Comparison of ENCODE assay signal across 8 cellular contexts in genomic region chr9:36036780-36037579, GRCh38. TPM values are rescaled to one million over a fixed set of nuclear protein-coding genes. Genes with fewer than 3 reads are reported as not detected.
DNase-seq lines count a peak whose midpoint lies in the region; ATAC-seq and TF ChIP-seq lines count a peak whose summit lies in the region.

A gene with protein sequence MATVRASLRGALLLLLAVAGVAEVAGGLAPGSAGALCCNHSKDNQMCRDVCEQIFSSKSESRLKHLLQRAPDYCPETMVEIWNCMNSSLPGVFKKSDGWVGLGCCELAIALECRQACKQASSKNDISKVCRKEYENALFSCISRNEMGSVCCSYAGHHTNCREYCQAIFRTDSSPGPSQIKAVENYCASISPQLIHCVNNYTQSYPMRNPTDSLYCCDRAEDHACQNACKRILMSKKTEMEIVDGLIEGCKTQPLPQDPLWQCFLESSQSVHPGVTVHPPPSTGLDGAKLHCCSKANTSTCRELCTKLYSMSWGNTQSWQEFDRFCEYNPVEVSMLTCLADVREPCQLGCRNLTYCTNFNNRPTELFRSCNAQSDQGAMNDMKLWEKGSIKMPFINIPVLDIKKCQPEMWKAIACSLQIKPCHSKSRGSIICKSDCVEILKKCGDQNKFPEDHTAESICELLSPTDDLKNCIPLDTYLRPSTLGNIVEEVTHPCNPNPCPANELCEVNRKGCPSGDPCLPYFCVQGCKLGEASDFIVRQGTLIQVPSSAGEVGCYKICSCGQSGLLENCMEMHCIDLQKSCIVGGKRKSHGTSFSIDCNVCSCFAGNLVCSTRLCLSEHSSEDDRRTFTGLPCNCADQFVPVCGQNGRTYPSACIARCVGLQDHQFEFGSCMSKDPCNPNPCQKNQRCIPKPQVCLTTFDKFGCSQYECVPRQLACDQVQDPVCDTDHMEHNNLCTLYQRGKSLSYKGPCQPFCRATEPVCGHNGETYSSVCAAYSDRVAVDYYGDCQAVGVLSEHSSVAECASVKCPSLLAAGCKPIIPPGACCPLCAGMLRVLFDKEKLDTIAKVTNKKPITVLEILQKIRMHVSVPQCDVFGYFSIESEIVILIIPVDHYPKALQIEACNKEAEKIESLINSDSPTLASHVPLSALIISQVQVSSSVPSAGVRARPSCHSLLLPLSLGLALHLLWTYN (plus strand): TSS chr9:36036913. CDS start chr9:36036999, 86 bp downstream.

- DNase-seq in COR-L47 (lab: John Stamatoyannopoulos, UW) (peak; percentile 68), Panc1 (ENCODE audit: low read depth, low spot score) (peak; percentile 30), fibroblast of the aortic adventitia (ENCODE audit: low read depth) (peak; percentile 80)
- DNase-seq in activated effector memory CD4-positive, alpha-beta T cell treated with Interleukin-2 at 50 U/mL for 16 hours, result peak; percentile 78
- peak; percentile 92 for DNase-seq in natural killer cell treated with Interleukin-12 subunit alpha and Interleukin-12 subunit beta and Interleukin-15 and Interleukin-18, amount 100 ng/mL, for 72 hours (ENCODE audit: low spot score)
- DNase-seq in stimulated activated naive CD4-positive, alpha-beta T cell (lab: John Stamatoyannopoulos, UW), result peak; percentile 62 to 83 (median 80)

- ATAC-seq in GM21381 (IDR thresholded peaks at IDR 0.05; ENCODE audit: unreplicated experiment), result peak; percentile 86
- peak; percentile 98 for ATAC-seq in Panc1
- peak; percentile 96 to 98 for ATAC-seq in natural killer cell treated with Interleukin-12 subunit alpha and Interleukin-12 subunit beta and Interleukin-15 and Interleukin-18, amount 100 ng/mL, for 72 hours

- peak within 1 kb of the TSS; percentile 82 for H3K27ac ChIP-seq in Panc1 (ENCODE audit: low read length)

- H3K9me3 ChIP-seq in Panc1 (ENCODE audit: control insufficient read depth, insufficient read depth, low read depth, low read length), result no peaks in the 10 kb centered on the region

- CTCF ChIA-PET in Panc1 (lab: Charles Lee), result interaction anchor here (0.6 to 3.1 kb wide), 3 partner anchors 14 to 66 kb away, joined by 3 to 15 read pairs (median 3); no protein-coding TSS in a partner anchor

- intact Hi-C loops in Panc1 (cut with micrococcal nuclease; ENCODE audit: unreplicated experiment), result no loop called here

- peaks cover 1% of the 10 kb centered on the region for H3K27me3 Mint-ChIP-seq in IgD-negative memory B cell
- peaks cover 7 to 12% of the 10 kb centered on the region in 2 donors for H3K27me3 Mint-ChIP-seq in natural killer cell treated with Interleukin-12 subunit alpha and Interleukin-12 subunit beta and Interleukin-15 and Interleukin-18, amount 100 ng/mL, for 72 hours

- no TSS peak for BruUV-seq in Panc1 (replicated peaks; lab: Mats Ljungman, UMichigan)

- in situ Hi-C loops in Panc1 (cut with HindIII; ENCODE audit: low pct_unique_long_range_greater_than_20kb, low sequenced_read_pairs), result no loop called here

- peaks cover 2% of the 10 kb centered on the region for H3K36me3 Mint-ChIP-seq in IgD-negative memory B cell
- no peaks in the 10 kb centered on the region for H3K36me3 Mint-ChIP-seq in natural killer cell treated with Interleukin-12 subunit alpha and Interleukin-12 subunit beta and Interleukin-15 and Interleukin-18, amount 100 ng/mL, for 72 hours

- peak within 1 kb of the TSS in 1 of 3 donors; percentile 65 for H3K27ac Mint-ChIP-seq in IgD-negative memory B cell
- H3K27ac Mint-ChIP-seq in natural killer cell treated with Interleukin-12 subunit alpha and Interleukin-12 subunit beta and Interleukin-15 and Interleukin-18, amount 100 ng/mL, for 72 hours, result peak within 1 kb of the TSS; percentile 60 to 81

- H3K4me3 Mint-ChIP-seq in IgD-negative memory B cell, result peak within 1 kb of the TSS; percentile 83 to 98 (median 96)
- H3K4me3 Mint-ChIP-seq in natural killer cell treated with Interleukin-12 subunit alpha and Interleukin-12 subunit beta and Interleukin-15 and Interleukin-18, amount 100 ng/mL, for 72 hours, result peak within 1 kb of the TSS; percentile 87

- TF ChIP-seq CTCF in Panc1 (IDR thresholded peaks at IDR 0.05), result no peak
- TF ChIP-seq CTCF in fibroblast of the aortic adventitia (IDR thresholded peaks at IDR 0.05; ENCODE audit: insufficient read depth, low read length), result no peak

- H3K4me1 ChIP-seq in Panc1 (ENCODE audit: control insufficient read depth, insufficient read depth, low read length), result peaks cover 9% of the 10 kb centered on the region

- H3K4me3 ChIP-seq in Panc1 (ENCODE audit: low read depth in 2 of 2, low read length in 2 of 2) (peak within 1 kb of the TSS; percentile 61 to 75), fibroblast of the aortic adventitia (ENCODE audit: low read depth, low read length) (peak within 1 kb of the TSS; percentile 66)

- peaks cover 18 to 31% (median 22%) of the 10 kb centered on the region in 3 donors for H3K4me1 Mint-ChIP-seq in IgD-negative memory B cell
- H3K4me1 Mint-ChIP-seq in natural killer cell treated with Interleukin-12 subunit alpha and Interleukin-12 subunit beta and Interleukin-15 and Interleukin-18, amount 100 ng/mL, for 72 hours (ENCODE audit: low read depth in 2 of 2), result peaks cover 18 to 26% of the 10 kb centered on the region in 2 donors

- peaks cover 7% of the 10 kb centered on the region for H3K27me3 ChIP-seq in Panc1 (ENCODE audit: control insufficient read depth, insufficient read depth, low read length)

- H3K9me3 Mint-ChIP-seq in IgD-negative memory B cell, result no peaks in the 10 kb centered on the region
- H3K9me3 Mint-ChIP-seq in natural killer cell treated with Interleukin-12 subunit alpha and Interleukin-12 subunit beta and Interleukin-15 and Interleukin-18, amount 100 ng/mL, for 72 hours, result no peaks in the 10 kb centered on the region

- H3K36me3 ChIP-seq in Panc1 (ENCODE audit: control insufficient read depth, insufficient read depth, low read length), result no peaks in the 10 kb centered on the region

- POLR2A ChIA-PET in Panc1 (lab: Charles Lee), result interaction anchor here (0.5 to 0.6 kb wide), 3 partner anchors 32 to 179 kb away, joined by 3 to 20 read pairs (median 14); no protein-coding TSS in a partner anchor

RNA-seq across cellular contexts. Expression of the gene that starts here (rescaled TPM):
- 5.3 TPM for polyA plus RNA-seq in IgD-negative memory B cell
- 13.2 TPM for total RNA-seq in Panc1 (2021; ENCODE audit: unreplicated experiment)
- polyA plus RNA-seq in Panc1 (2012; ENCODE audit: insufficient read length), result 10.8 TPM
- total RNA-seq in fibroblast of the aortic adventitia (ENCODE audit: low replicate concordance), result 30.1 and 61.8 TPM in 2 replicates
- total RNA-seq in natural killer cell treated with Interleukin-12 subunit alpha and Interleukin-12 subunit beta and Interleukin-15 and Interleukin-18, amount 100 ng/mL, for 72 hours, result 1 to 10 TPM; 4.0 to 7.0 TPM

Comparison
In these comparisons a context has a peak if more than half of its experiments do, and no peak if none do; other contexts are left out.
1. Peak in every context shown above with its lines: DNase-seq, ATAC-seq, H3K4me3 ChIP-seq and H3K27ac ChIP-seq.
2. DNase-seq: peak in every context shown above with its lines; median percentile 92 in natural killer cell treated with Interleukin-12 subunit alpha and Interleukin-12 subunit beta and Interleukin-15 and Interleukin-18, amount 100 ng/mL, for 72 hours; 80 in fibroblast of the aortic adventitia; 80 in stimulated activated naive CD4-positive, alpha-beta T cell; 78 in activated effector memory CD4-positive, alpha-beta T cell treated with Interleukin-2 at 50 U/mL for 16 hours; 68 in COR-L47; 30 in Panc1.